8 cellular contexts compared by ENCODE assay signal in genomic region chr10:22228943-22229755, GRCh38. TPM values are rescaled to one million over a fixed set of nuclear protein-coding genes. Genes with fewer than 3 reads are reported as not detected.
DNase-seq lines count a peak whose midpoint lies in the region; ATAC-seq and TF ChIP-seq lines count a peak whose summit lies in the region.

No MANE protein-coding gene starts in this region.

- intact Hi-C loops in CD8-positive, alpha-beta T cell (cut with DNase I, micrococcal nuclease), result loop anchor here (1.0 to 10.0 kb wide), 14 partner anchors 18 to 1206 kb away; partner anchors contain the start of genes COMMD3 (in 2 of the 2), DNAJC1 (in 2 of the 2), MLLT10 (in 2 of the 2) and BMI1 (in 1 of the 2)

- H3K9me3 Mint-ChIP-seq in CD8-positive, alpha-beta T cell, result no peaks in the 10 kb centered on the region
- H3K9me3 Mint-ChIP-seq in endothelial cell (ENCODE audit: unreplicated experiment) (no peaks in the 10 kb centered on the region), mesothelial cell of epicardium (no peaks in the 10 kb centered on the region)

- ATAC-seq in CD8-positive, alpha-beta T cell, result peak; percentile 76
- ATAC-seq in GM19468 (IDR thresholded peaks at IDR 0.05; ENCODE audit: extremely low read depth, unreplicated experiment), result peak; percentile 60

- peak overlapping the region; percentile 63 for H3K27ac ChIP-seq in CD8-positive, alpha-beta T cell (ENCODE audit: low read depth, low read length)

- peak; percentile 66 to 90 (median 82) for DNase-seq in CD8-positive, alpha-beta T cell
- peak; percentile 64 for DNase-seq in HS-27A (ENCODE audit: low read depth)
- DNase-seq in NOMO-1 (lab: John Stamatoyannopoulos, UW; ENCODE audit: unreplicated experiment in 2 of 2), result peak; percentile 77 to 85
- DNase-seq in activated CD8-positive, alpha-beta memory T cell treated with anti-CD3 and anti-CD28 coated beads, Interleukin-2, amount 50 U/mL, for 24 hours (ENCODE audit: extremely low read depth), result peak; percentile 69
- peak; percentile 87 for DNase-seq in endothelial cell (ENCODE audit: low spot score)
- peak; percentile 81 to 89 for DNase-seq in mesothelial cell of epicardium (ENCODE audit: low spot score in 2 of 2, unreplicated experiment in 2 of 2)
- DNase-seq in stimulated activated CD8-positive, alpha-beta memory T cell treated with anti-CD3 and anti-CD28 coated beads, Interleukin-15, amount 100 ng/mL, for 24 hours (ENCODE audit: low read depth), result peak; percentile 63

- CTCF ChIA-PET in CD8-positive, alpha-beta T cell (lab: Charles Lee), result interaction anchor here (1.0 to 2.4 kb wide), 7 partner anchors 15 to 235 kb away, joined by 3 to 10 read pairs (median 3); partner anchors contain the start of genes COMMD3 and DNAJC1

- no peaks in the 10 kb centered on the region for H3K27me3 ChIP-seq in CD8-positive, alpha-beta T cell (ENCODE audit: insufficient read depth, low read length)

- no peak for TF ChIP-seq CTCF in CD8-positive, alpha-beta T cell (IDR thresholded peaks at IDR 0.05)
- no peak for TF ChIP-seq CTCF in endothelial cell (IDR thresholded peaks at IDR 0.05; ENCODE audit: unreplicated experiment)
- TF ChIP-seq CTCF in mesothelial cell of epicardium (IDR thresholded peaks at IDR 0.05; ENCODE audit: unreplicated experiment), result no peak

- H3K27me3 Mint-ChIP-seq in CD8-positive, alpha-beta T cell (ENCODE audit: low read depth), result no peaks in the 10 kb centered on the region
- H3K27me3 Mint-ChIP-seq in endothelial cell (ENCODE audit: unreplicated experiment), result peaks cover 7% of the 10 kb centered on the region
- peaks cover 6% of the 10 kb centered on the region for H3K27me3 Mint-ChIP-seq in mesothelial cell of epicardium (ENCODE audit: low read depth)

- H3K4me3 Mint-ChIP-seq in CD8-positive, alpha-beta T cell, result peak overlapping the region; percentile 82
- H3K4me3 Mint-ChIP-seq in endothelial cell (ENCODE audit: unreplicated experiment) (peak overlapping the region; percentile 94), mesothelial cell of epicardium (peak overlapping the region; percentile 84)

- H3K4me3 ChIP-seq in CD8-positive, alpha-beta T cell (ENCODE audit: low read depth, low read length), result peak overlapping the region; percentile 67

- no peaks in the 10 kb centered on the region for H3K36me3 ChIP-seq in CD8-positive, alpha-beta T cell (ENCODE audit: insufficient read depth, low read length)

- peaks cover 8% of the 10 kb centered on the region for H3K4me1 ChIP-seq in CD8-positive, alpha-beta T cell (ENCODE audit: insufficient read depth, low read length)

- POLR2A ChIA-PET in CD8-positive, alpha-beta T cell (lab: Charles Lee), result interaction anchor here (1.0 to 4.0 kb wide), 13 partner anchors 11 to 1311 kb away, joined by 3 to 35 read pairs (median 3); partner anchors contain the start of genes BMI1, COMMD3 and DNAJC1

- H3K27ac Mint-ChIP-seq in CD8-positive, alpha-beta T cell, result peak overlapping the region; percentile 98
- H3K27ac Mint-ChIP-seq in endothelial cell (ENCODE audit: unreplicated experiment) (peak overlapping the region; percentile 95), mesothelial cell of epicardium (peak overlapping the region; percentile 95)

- H3K36me3 Mint-ChIP-seq in CD8-positive, alpha-beta T cell, result peaks cover 2% of the 10 kb centered on the region
- H3K36me3 Mint-ChIP-seq in endothelial cell (ENCODE audit: low read depth, unreplicated experiment), result peaks cover 4% of the 10 kb centered on the region
- H3K36me3 Mint-ChIP-seq in mesothelial cell of epicardium, result no peaks in the 10 kb centered on the region

- H3K9me3 ChIP-seq in CD8-positive, alpha-beta T cell (ENCODE audit: low read length), result no peaks in the 10 kb centered on the region

- H3K4me1 Mint-ChIP-seq in CD8-positive, alpha-beta T cell (ENCODE audit: low read depth), result peaks cover 14% of the 10 kb centered on the region
- H3K4me1 Mint-ChIP-seq in endothelial cell (ENCODE audit: unreplicated experiment) (peaks cover 4% of the 10 kb centered on the region), mesothelial cell of epicardium (peaks cover 4% of the 10 kb centered on the region)

RNA-seq across cellular contexts. Expression of gene EBLN1, which starts 11.3 kb away (rescaled TPM):
- total RNA-seq in CD8-positive, alpha-beta T cell, result not detected
- total RNA-seq in endothelial cell (ENCODE audit: unreplicated experiment), result not detected
- not detected in 3 replicates for total RNA-seq in mesothelial cell of epicardium

Comparison
In these comparisons a context has a peak if more than half of its experiments do, and no peak if none do; other contexts are left out.
1. Peak in every context shown above with its lines: DNase-seq, ATAC-seq, H3K4me3 ChIP-seq and H3K27ac ChIP-seq.